7 cellular contexts compared by ENCODE assay signal in genomic region chr6:24238700-24239099, GRCh38.
"Had no signal": no experiment of that assay in that cellular context is flagged by ENCODE, and none has a peak within 500 bp of the region (broad histone marks: within the 10 kb centered on the region; RNA-seq: fewer than 3 reads in every experiment).

No MANE protein-coding gene starts in this region.

- H3K4me1 ChIP-seq: HAP-1 had no signal

- ATAC-seq: HCT116 had no signal

- H2AFZ ChIP-seq: GM23248 had no signal

- H3K36me3 ChIP-seq: HAP-1 had no signal

- H3K27me3 Mint-ChIP-seq: IgD-negative memory B cell had no signal

- DNase-seq: GM23248, GOT3, H7 had no signal

- H3K9ac ChIP-seq: GM23248 had no signal

- H3K27ac Mint-ChIP-seq: IgD-negative memory B cell had no signal

- H3K27ac ChIP-seq: GM23248 had no signal

- H3K4me3 ChIP-seq: GM23248, HAP-1 had no signal

- FAIRE-seq: HTR-8/SVneo had no signal

- H3K36me3 Mint-ChIP-seq: IgD-negative memory B cell had no signal

- H3K9me3 ChIP-seq: HAP-1 had no signal
